Comparison of ENCODE assay signal across 21 cellular contexts in the genomic region with DNA sequence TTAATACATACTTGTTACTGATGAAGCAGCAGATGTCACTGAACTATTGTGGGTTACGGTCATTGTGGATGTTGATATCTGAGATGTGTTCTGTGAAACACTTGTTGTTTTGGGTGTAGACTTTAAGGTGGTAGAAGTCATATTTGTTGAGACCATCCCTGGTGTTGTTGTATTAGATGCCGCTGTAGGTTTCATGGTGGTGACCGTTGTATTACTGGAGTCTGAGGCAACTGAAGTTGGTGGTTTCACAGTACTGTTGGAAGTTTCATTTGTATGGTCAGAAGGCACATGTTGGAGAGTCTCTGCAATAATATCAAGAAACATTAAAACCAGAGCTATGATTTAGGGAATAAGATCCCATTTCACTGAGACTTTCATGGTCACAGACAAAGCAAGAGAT. TPM values are rescaled to one million over a fixed set of nuclear protein-coding genes. Genes with fewer than 3 reads are reported as not detected.
A peak's percentile ranks its signal among the peaks of the same experiment; 100 is the strongest.
DNase-seq lines count a peak whose midpoint lies in the region; ATAC-seq, FAIRE-seq and TF ChIP-seq lines count a peak whose summit lies in the region.
"Had no signal": no experiment of that assay in that cellular context is flagged by ENCODE, and none has a peak within 500 bp of the region (broad histone marks: within the 10 kb centered on the region; RNA-seq: fewer than 3 reads in every experiment).

No MANE protein-coding gene starts in this region.

- H3K9me3 ChIP-seq in colonic mucosa: no peaks in the 10 kb centered on the region
- H3K9me3 ChIP-seq: SJSA1 had no signal

- CTCF ChIA-PET in activated CD8-positive, alpha-beta memory T cell treated with anti-CD3 and anti-CD28 coated beads, Interleukin-2, amount 10 ng/mL, durations not matched to agents 7 days and 5 days (lab: Charles Lee): interaction anchor here (1.2 to 11.2 kb wide), 3 partner anchors 11 to 60 kb away, joined by 3 to 76 read pairs (median 4); no protein-coding TSS in a partner anchor

- DNase-seq in activated CD8-positive, alpha-beta memory T cell treated with anti-CD3 and anti-CD28 coated beads, Interleukin-2, amount 10 ng/mL, durations not matched to agents 7 days and 5 days: no peak
- DNase-seq in activated CD8-positive, alpha-beta memory T cell treated with anti-CD3 and anti-CD28 coated beads, Interleukin-2, amount 50 U/mL, for 4 hours: no peak
- DNase-seq in HTR-8/SVneo (ENCODE audit: insufficient read length, low spot score) (no peak), neural crest cell (ENCODE audit: low read depth, low spot score) (no peak), colonic mucosa (no peak), HuH-7 (ENCODE audit: low spot score) (no peak)
- no peak for DNase-seq in activated naive CD8-positive, alpha-beta T cell treated with anti-CD3 and anti-CD28 coated beads, Interleukin-2, amount 50 U/mL, for 24 hours
- DNase-seq: activated CD4-positive, alpha-beta T cell treated with anti-CD3 and anti-CD28 coated beads for 48 hours; DND-41; endodermal cell; GOT3; NCI-H1417 treated with DMSO at 0.1 percent for 48 hours; NCI-H2107; stimulated activated CD4-positive, alpha-beta T cell treated with anti-CD3 and anti-CD28 coated beads, Interleukin-4, amount 100 ng/mL, for 4 hours had no signal

- no peak overlapping the region for H3K4me3 Mint-ChIP-seq in activated CD8-positive, alpha-beta memory T cell treated with anti-CD3 and anti-CD28 coated beads, Interleukin-2, amount 10 ng/mL, durations not matched to agents 7 days and 5 days
- H3K4me3 Mint-ChIP-seq in activated naive CD8-positive, alpha-beta T cell treated with anti-CD3 and anti-CD28 coated beads, Interleukin-2, amount 50 U/mL, for 24 hours: no peak overlapping the region
- no peak overlapping the region for H3K4me3 Mint-ChIP-seq in neural crest cell
- H3K4me3 Mint-ChIP-seq: brain; endodermal cell; T-helper 1 cell treated with Interleukin-12 subunit alpha and Interleukin-12 subunit beta and Interleukin-4 antibody, amounts not matched to agents 30 μg/mL and 1 μg/mL, for 36 hours; type B pancreatic cell had no signal

- TF ChIP-seq POLR2A in GM18505 (IDR thresholded peaks at IDR 0.05; ENCODE audit: borderline replicate concordance, extremely low read depth, insufficient read depth, insufficient read length): no peak

- H3K36me3 Mint-ChIP-seq in activated CD8-positive, alpha-beta memory T cell treated with anti-CD3 and anti-CD28 coated beads, Interleukin-2, amount 10 ng/mL, durations not matched to agents 7 days and 5 days: peaks cover 46% of the 10 kb centered on the region
- peaks cover 59% of the 10 kb centered on the region for H3K36me3 Mint-ChIP-seq in activated naive CD8-positive, alpha-beta T cell treated with anti-CD3 and anti-CD28 coated beads, Interleukin-2, amount 50 U/mL, for 24 hours (ENCODE audit: low read depth)
- H3K36me3 Mint-ChIP-seq in neural crest cell (ENCODE audit: low read depth): peaks cover 27% of the 10 kb centered on the region

- H3K27ac ChIP-seq in colonic mucosa: no peak overlapping the region
- H3K27ac ChIP-seq: SJSA1 had no signal

- no peak overlapping the region for H3K9ac ChIP-seq in colonic mucosa (ENCODE audit: low read depth in 2 of 2, low read length in 2 of 2)

- H3K4me1 ChIP-seq in colonic mucosa: no peaks in the 10 kb centered on the region

- peak; percentile 20 for ATAC-seq in activated CD8-positive, alpha-beta memory T cell treated with anti-CD3 and anti-CD28 coated beads, Interleukin-2, amount 10 ng/mL, durations not matched to agents 7 days and 5 days
- ATAC-seq in activated naive CD8-positive, alpha-beta T cell treated with anti-CD3 and anti-CD28 coated beads, Interleukin-2, amount 50 U/mL, for 24 hours: peak; percentile 31
- no peak for ATAC-seq in GM18505 (IDR thresholded peaks at IDR 0.05; ENCODE audit: unreplicated experiment)

- no peaks in the 10 kb centered on the region for H3K9me3 Mint-ChIP-seq in activated CD8-positive, alpha-beta memory T cell treated with anti-CD3 and anti-CD28 coated beads, Interleukin-2, amount 10 ng/mL, durations not matched to agents 7 days and 5 days (ENCODE audit: low read depth)
- no peaks in the 10 kb centered on the region for H3K9me3 Mint-ChIP-seq in activated naive CD8-positive, alpha-beta T cell treated with anti-CD3 and anti-CD28 coated beads, Interleukin-2, amount 50 U/mL, for 24 hours
- no peaks in the 10 kb centered on the region for H3K9me3 Mint-ChIP-seq in neural crest cell
- H3K9me3 Mint-ChIP-seq: endodermal cell; T-helper 1 cell treated with Interleukin-12 subunit alpha and Interleukin-12 subunit beta and Interleukin-4 antibody, amounts not matched to agents 30 μg/mL and 1 μg/mL, for 36 hours; type B pancreatic cell had no signal

- no peaks in the 10 kb centered on the region for H3K27me3 Mint-ChIP-seq in activated CD8-positive, alpha-beta memory T cell treated with anti-CD3 and anti-CD28 coated beads, Interleukin-2, amount 10 ng/mL, durations not matched to agents 7 days and 5 days
- H3K27me3 Mint-ChIP-seq in activated naive CD8-positive, alpha-beta T cell treated with anti-CD3 and anti-CD28 coated beads, Interleukin-2, amount 50 U/mL, for 24 hours: no peaks in the 10 kb centered on the region
- H3K27me3 Mint-ChIP-seq in neural crest cell (ENCODE audit: low read depth): no peaks in the 10 kb centered on the region
- H3K27me3 Mint-ChIP-seq: brain, type B pancreatic cell had no signal

- H3K27ac Mint-ChIP-seq in activated CD8-positive, alpha-beta memory T cell treated with anti-CD3 and anti-CD28 coated beads, Interleukin-2, amount 10 ng/mL, durations not matched to agents 7 days and 5 days: no peak overlapping the region
- H3K27ac Mint-ChIP-seq in activated naive CD8-positive, alpha-beta T cell treated with anti-CD3 and anti-CD28 coated beads, Interleukin-2, amount 50 U/mL, for 24 hours: peak overlapping the region; percentile 41
- peak overlapping the region; percentile 13 for H3K27ac Mint-ChIP-seq in neural crest cell (ENCODE audit: unreplicated experiment)
- H3K27ac Mint-ChIP-seq: endodermal cell; T-helper 1 cell treated with Interleukin-12 subunit alpha and Interleukin-12 subunit beta and Interleukin-4 antibody, amounts not matched to agents 30 μg/mL and 1 μg/mL, for 36 hours; type B pancreatic cell had no signal

- H3K27me3 ChIP-seq in colonic mucosa: no peaks in the 10 kb centered on the region
- H3K27me3 ChIP-seq: SJSA1 had no signal

- FAIRE-seq in HTR-8/SVneo (lab: Jason Lieb, UNC): peak; percentile 93
- FAIRE-seq: RCC 7860 had no signal

- no peaks in the 10 kb centered on the region for H3K36me3 ChIP-seq in colonic mucosa

- peaks cover 35% of the 10 kb centered on the region for H3K4me1 Mint-ChIP-seq in activated CD8-positive, alpha-beta memory T cell treated with anti-CD3 and anti-CD28 coated beads, Interleukin-2, amount 10 ng/mL, durations not matched to agents 7 days and 5 days
- H3K4me1 Mint-ChIP-seq in activated naive CD8-positive, alpha-beta T cell treated with anti-CD3 and anti-CD28 coated beads, Interleukin-2, amount 50 U/mL, for 24 hours: peaks cover 53% of the 10 kb centered on the region
- H3K4me1 Mint-ChIP-seq in neural crest cell: peaks cover 6% of the 10 kb centered on the region

- intact Hi-C loops in colonic mucosa (cut with DNase I): no loop called here

- no peak overlapping the region for H3K4me3 ChIP-seq in colonic mucosa
- H3K4me3 ChIP-seq: lung, SJSA1 had no signal

- TF ChIP-seq CTCF in neural crest cell (conservative IDR thresholded peaks at IDR 0.05) (no peak), colonic mucosa (IDR thresholded peaks at IDR 0.05) (no peak)

RNA-seq across cellular contexts. Expression of gene TMEM123, which starts 50.7 kb away (rescaled TPM):
- 100 to 1,000 TPM; 194 to 242 TPM for total RNA-seq in activated CD8-positive, alpha-beta memory T cell treated with anti-CD3 and anti-CD28 coated beads, Interleukin-2, amount 10 ng/mL, durations not matched to agents 7 days and 5 days
- total RNA-seq in neural crest cell (153 and 165 TPM in 2 replicates), colonic mucosa (100 to 1,000 TPM; 126 to 175 TPM)

RNA-seq across cellular contexts. Expression of gene BIRC2, which starts 54.9 kb away (rescaled TPM):
- total RNA-seq in activated CD8-positive, alpha-beta memory T cell treated with anti-CD3 and anti-CD28 coated beads, Interleukin-2, amount 10 ng/mL, durations not matched to agents 7 days and 5 days: 10 to 100 TPM; 30.7 to 30.9 TPM
- total RNA-seq in neural crest cell (41.0 and 42.6 TPM in 2 replicates), colonic mucosa (10 to 100 TPM; 34.1 to 59.5 TPM)
